In genomic region chr12:52497975-52498374, GRCh38 we compare ENCODE assay signal across 21 cellular contexts. TPM values are rescaled to one million over a fixed set of nuclear protein-coding genes. Genes with fewer than 3 reads are reported as not detected.
A peak's percentile ranks its signal among the peaks of the same experiment; 100 is the strongest.
DNase-seq lines count a peak whose midpoint lies in the region; TF ChIP-seq lines count a peak whose summit lies in the region.
"Had no signal": no experiment of that assay in that cellular context is flagged by ENCODE, and none has a peak within 500 bp of the region (broad histone marks: within the 10 kb centered on the region; RNA-seq: fewer than 3 reads in every experiment).

No MANE protein-coding gene starts in this region.

- H3K27me3 ChIP-seq in ACC112 (ENCODE audit: insufficient read depth, low read length), result no peaks in the 10 kb centered on the region
- H3K27me3 ChIP-seq: BLaER1 had no signal

- peaks cover 28% of the 10 kb centered on the region for H3K4me1 Mint-ChIP-seq in nephron progenitor cell
- H3K4me1 Mint-ChIP-seq: B cell; CD4-positive, CD25-positive, alpha-beta regulatory T cell had no signal

- DNase-seq in RWPE1 (ENCODE audit: low spot score), result no peak
- DNase-seq in epithelial cell of prostate (ENCODE audit: low read depth, low spot score), result no peak
- DNase-seq in nephron progenitor cell, result no peak
- DNase-seq in mesenteric fat pad (ENCODE audit: low spot score), result no peak
- no peak for DNase-seq in activated CD4-positive, CD25-positive, alpha-beta regulatory T cell treated with anti-CD3 and anti-CD28 coated beads, Interleukin-2, amount 50 U/mL, for 72 hours
- DNase-seq in posterior cingulate gyrus, result no peak
- DNase-seq in erythroblast (lab: John Stamatoyannopoulos, UW), result no peak
- DNase-seq: Caco-2; CD4-positive, CD25-positive, alpha-beta regulatory T cell; CD8-positive, alpha-beta T cell; DMS153; DND-41; GOT3; H7; HCEC 1CT had no signal

- H3K27ac ChIP-seq in ACC112 (ENCODE audit: low read depth, low read length) (peak overlapping the region; percentile 97; the same call in 1 of the 2 replicates), RWPE1 (peak overlapping the region; percentile 100), epithelial cell of prostate (peak overlapping the region; percentile 99)
- H3K27ac ChIP-seq: BLaER1, C4-2B had no signal

- H3K36me3 Mint-ChIP-seq in nephron progenitor cell (ENCODE audit: low read depth), result no peaks in the 10 kb centered on the region
- H3K36me3 Mint-ChIP-seq: CD4-positive, CD25-positive, alpha-beta regulatory T cell; CD8-positive, alpha-beta T cell had no signal

- peaks cover 4% of the 10 kb centered on the region; the same call in 1 of the 2 replicates for H3K36me3 ChIP-seq in ACC112 (ENCODE audit: insufficient read depth, low read length)
- H3K36me3 ChIP-seq: BLaER1 had no signal

- POLR2A ChIA-PET in RWPE1 (lab: Yijun Ruan, JAX; ENCODE audit: low non-redundant PET), result no interaction called here

- H3K4me1 ChIP-seq in ACC112 (ENCODE audit: control insufficient read depth, insufficient read depth, low read length, unreplicated experiment), result peaks cover 89% of the 10 kb centered on the region

- no peak overlapping the region for H2AFZ ChIP-seq in ACC112 (ENCODE audit: low read length, unreplicated experiment)

- H3K27me3 Mint-ChIP-seq in nephron progenitor cell (ENCODE audit: low read depth, poor library complexity), result peaks cover 10% of the 10 kb centered on the region

- H3K9me3 Mint-ChIP-seq in nephron progenitor cell, result peaks cover 16% of the 10 kb centered on the region
- H3K9me3 Mint-ChIP-seq: CD8-positive, alpha-beta T cell had no signal

- intact Hi-C loops in posterior cingulate gyrus (cut with DNase I), result no loop called here

- no peaks in the 10 kb centered on the region for H3K79me2 ChIP-seq in ACC112 (ENCODE audit: control insufficient read depth, insufficient read depth, low read length, unreplicated experiment)

- CTCF ChIA-PET in RWPE1 (lab: Yijun Ruan, JAX), result no interaction called here

- TF ChIP-seq POLR2A in erythroblast (IDR thresholded peaks at IDR 0.05; ENCODE audit: low read length), result no peak

- no peak for TF ChIP-seq CTCF in RWPE1 (conservative IDR thresholded peaks at IDR 0.05; ENCODE audit: low read depth)
- TF ChIP-seq CTCF in nephron progenitor cell (IDR thresholded peaks at IDR 0.05), result no peak

- peak overlapping the region; percentile 1 for H3K27ac Mint-ChIP-seq in nephron progenitor cell
- H3K27ac Mint-ChIP-seq: B cell; CD4-positive, CD25-positive, alpha-beta regulatory T cell; CD8-positive, alpha-beta T cell had no signal

- H3K4me3 ChIP-seq in ACC112 (ENCODE audit: low read depth, low read length), result no peak overlapping the region
- H3K4me3 ChIP-seq: BLaER1 had no signal

- H3K4me3 Mint-ChIP-seq in nephron progenitor cell, result no peak overlapping the region
- H3K4me3 Mint-ChIP-seq: B cell; CD4-positive, CD25-positive, alpha-beta regulatory T cell; CD8-positive, alpha-beta T cell had no signal

RNA-seq across cellular contexts. Expression of gene KRT6A, which starts 4.9 kb away (rescaled TPM):
- total RNA-seq in mesenteric fat pad, result not detected
- total RNA-seq: A172; B cell; CD4-positive, CD25-positive, alpha-beta regulatory T cell; CD8-positive, alpha-beta T cell; H7 had no signal

RNA-seq across cellular contexts. Expression of gene KRT5, which starts 22.2 kb away (rescaled TPM):
- total RNA-seq in mesenteric fat pad, result 3.0 TPM
- total RNA-seq: B cell; CD4-positive, CD25-positive, alpha-beta regulatory T cell; CD8-positive, alpha-beta T cell; H7 had no signal

RNA-seq across cellular contexts. Expression of gene KRT6C, which starts 24.4 kb away (rescaled TPM):
- not detected for total RNA-seq in mesenteric fat pad
- total RNA-seq: A172; A673; B cell; Caco-2; CD4-positive, CD25-positive, alpha-beta regulatory T cell; CD8-positive, alpha-beta T cell; H7 had no signal

RNA-seq across cellular contexts. Expression of gene KRT6B, which starts 46.0 kb away (rescaled TPM):
- total RNA-seq in mesenteric fat pad, result not detected
- total RNA-seq: A172; A673; B cell; Caco-2; CD4-positive, CD25-positive, alpha-beta regulatory T cell; CD8-positive, alpha-beta T cell; H7 had no signal

RNA-seq across cellular contexts. Expression of gene KRT71, which starts 55.0 kb away (rescaled TPM):
- total RNA-seq in mesenteric fat pad, result not detected
- total RNA-seq: A172; A673; B cell; CD4-positive, CD25-positive, alpha-beta regulatory T cell; CD8-positive, alpha-beta T cell; H7 had no signal
